Comparison of ENCODE assay signal across 9 cellular contexts in the genomic region with DNA sequence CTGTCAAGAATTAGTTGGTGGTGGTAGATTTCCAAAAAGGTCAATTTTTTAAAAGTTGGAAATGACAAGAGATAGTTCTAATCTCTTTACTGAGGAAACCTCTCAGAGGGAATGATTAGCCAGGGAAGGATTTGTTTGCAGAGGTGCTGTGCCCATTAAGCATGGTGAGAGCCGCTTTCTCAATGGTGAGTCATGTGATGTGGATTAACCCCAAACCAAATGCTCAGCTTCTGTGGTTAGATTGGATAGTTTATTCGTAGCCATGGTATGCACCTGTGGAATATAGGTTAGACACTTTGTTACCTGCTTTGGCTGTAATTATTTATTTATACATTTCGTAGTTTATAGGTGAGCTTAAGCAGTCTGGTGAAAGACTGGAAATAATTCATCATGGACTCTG. TPM values are rescaled to one million over a fixed set of nuclear protein-coding genes. Genes with fewer than 3 reads are reported as not detected.
A peak's percentile ranks its signal among the peaks of the same experiment; 100 is the strongest.
DNase-seq lines count a peak whose midpoint lies in the region; ATAC-seq, FAIRE-seq and TF ChIP-seq lines count a peak whose summit lies in the region.
"Had no signal": no experiment of that assay in that cellular context is flagged by ENCODE, and none has a peak within 500 bp of the region (broad histone marks: within the 10 kb centered on the region; RNA-seq: fewer than 3 reads in every experiment).

No MANE protein-coding gene starts in this region.

- peaks cover 18% of the 10 kb centered on the region for H3K36me3 Mint-ChIP-seq in neural crest cell (ENCODE audit: low read depth)

- no peaks in the 10 kb centered on the region for H3K27me3 Mint-ChIP-seq in neural crest cell (ENCODE audit: low read depth)

- H3K27ac ChIP-seq in ectodermal cell (ENCODE audit: insufficient read depth, low read depth, low read length, poor library complexity, severe bottlenecking) (peak overlapping the region; percentile 1), small intestine (ENCODE audit: low read depth in 1 of 2, low read length in 1 of 2) (no peak overlapping the region)

- no peaks in the 10 kb centered on the region for H3K27me3 ChIP-seq in ectodermal cell (ENCODE audit: control insufficient read depth, insufficient read depth, low read length, poor library complexity, severe bottlenecking)
- no peaks in the 10 kb centered on the region for H3K27me3 ChIP-seq in small intestine (ENCODE audit: control insufficient read depth in 2 of 2, insufficient read depth in 2 of 2, low read length in 2 of 2)

- 83 to 86% methylated on average over 3 of the region's 3 CpGs for WGBS in ectodermal cell, 2 experiments
- 41 to 52% (median 49%) methylated on average over 3 of the region's 3 CpGs for WGBS in small intestine, 3 donors

- ATAC-seq in left ventricle myocardium superior = no peak

- H3K27ac Mint-ChIP-seq in neural crest cell (ENCODE audit: unreplicated experiment) = no peak overlapping the region

- H3K4me1 Mint-ChIP-seq in neural crest cell = peaks cover 58% of the 10 kb centered on the region

- intact Hi-C loops in left ventricle myocardium superior (cut with micrococcal nuclease) (no loop called here), head of caudate nucleus (cut with DNase I) (no loop called here)

- H3K4me1 ChIP-seq in ectodermal cell (ENCODE audit: control insufficient read depth, insufficient read depth, low read length) = peaks cover 30% of the 10 kb centered on the region
- peaks cover 0 to 24% of the 10 kb centered on the region in 2 donors for H3K4me1 ChIP-seq in small intestine (ENCODE audit: control insufficient read depth in 2 of 2, insufficient read depth in 1 of 2, low read depth in 1 of 2, low read length in 1 of 2)

- TF ChIP-seq CTCF in NB4 (IDR thresholded peaks at IDR 0.05; ENCODE audit: low read depth, low read length) = no peak
- no peak for TF ChIP-seq CTCF in neural crest cell (conservative IDR thresholded peaks at IDR 0.05)

- H3K36me3 ChIP-seq in ectodermal cell (ENCODE audit: control insufficient read depth, insufficient read depth, low read length) (peaks cover 7% of the 10 kb centered on the region), small intestine (ENCODE audit: control insufficient read depth in 2 of 2, insufficient read depth in 2 of 2, low read length in 2 of 2) (peaks cover 0 to 13% of the 10 kb centered on the region in 2 donors)

- no peaks in the 10 kb centered on the region for H3K9me3 Mint-ChIP-seq in neural crest cell

- no peak for TF ChIP-seq POLR2A in NB4 (IDR thresholded peaks at IDR 0.05; ENCODE audit: extremely low read depth, insufficient read length)

- H3K9me3 ChIP-seq in ectodermal cell (ENCODE audit: control insufficient read depth, low read length) (no peaks in the 10 kb centered on the region), small intestine (ENCODE audit: control insufficient read depth, low read depth) (no peaks in the 10 kb centered on the region)

- FAIRE-seq in small intestine (lab: Jason Lieb, UNC) = no peak

- H3K4me3 Mint-ChIP-seq in neural crest cell = peak overlapping the region; percentile 41

- DNase-seq in EL (peak; percentile 71), NB4 (ENCODE audit: low read depth) (peak; percentile 71), neural crest cell (ENCODE audit: low read depth, low spot score) (no peak), small intestine (no peak), left ventricle myocardium superior (no peak), NCI-H1417 treated with DMSO at 0.1 percent for 48 hours (lab: John Stamatoyannopoulos, UW) (no peak), head of caudate nucleus (no peak)

- no peak overlapping the region for H3K4me3 ChIP-seq in NB4 (ENCODE audit: low read depth, low read length)
- H3K4me3 ChIP-seq in ectodermal cell (ENCODE audit: insufficient read depth, low read depth, low read length) = no peak overlapping the region
- H3K4me3 ChIP-seq in small intestine (ENCODE audit: low read depth in 1 of 2, low read length in 2 of 2) = no peak overlapping the region

RNA-seq across cellular contexts. Expression of a gene that starts 7.1 kb away (rescaled TPM):
- polyA plus RNA-seq in ectodermal cell (2013, experiment 1 of 4) = 538 TPM
- polyA plus RNA-seq in ectodermal cell (2013, experiment 2 of 4) = 488 TPM
- 267 TPM for polyA plus RNA-seq in ectodermal cell (2013, experiment 3 of 4)
- 313 TPM for polyA plus RNA-seq in ectodermal cell (2013, experiment 4 of 4)
- total RNA-seq in neural crest cell (493 and 498 TPM in 2 replicates), left ventricle myocardium superior (129 TPM)
- 100 to 1,000 TPM in 1 of 3 donors, 10 to 100 TPM in 2; 98.6 to 225 (median 99.4) TPM for polyA plus RNA-seq in small intestine

RNA-seq across cellular contexts. Expression of a gene that starts 38.8 kb away (rescaled TPM):
- polyA plus RNA-seq in ectodermal cell (2013, experiment 1 of 4) = 22.6 TPM
- polyA plus RNA-seq in ectodermal cell (2013, experiment 2 of 4) = 22.9 TPM
- 25.8 TPM for polyA plus RNA-seq in ectodermal cell (2013, experiment 3 of 4)
- polyA plus RNA-seq in ectodermal cell (2013, experiment 4 of 4) = 26.1 TPM
- 13.6 and 14.6 TPM in 2 replicates for total RNA-seq in neural crest cell
- polyA plus RNA-seq in small intestine = 10 to 100 TPM; 20.9 to 30.0 (median 28.0) TPM
- total RNA-seq in left ventricle myocardium superior = 97.0 TPM

RNA-seq across cellular contexts. Expression of a gene that starts 50.6 kb away (rescaled TPM):
- 1.9 TPM for polyA plus RNA-seq in ectodermal cell (2013, experiment 1 of 4)
- 2.5 TPM for polyA plus RNA-seq in ectodermal cell (2013, experiment 2 of 4)
- polyA plus RNA-seq in ectodermal cell (2013, experiment 3 of 4) = 1.7 TPM
- 2.2 TPM for polyA plus RNA-seq in ectodermal cell (2013, experiment 4 of 4)
- 0.21 and 0.55 TPM in 2 replicates for total RNA-seq in neural crest cell
- under 1 TPM; 0.45 to 0.81 (median 0.69) TPM for polyA plus RNA-seq in small intestine
- 0.59 TPM for total RNA-seq in left ventricle myocardium superior
- total RNA-seq: lung microvascular endothelial cell had no signal

Comparison
In these comparisons a context has a peak if more than half of its experiments do, and no peak if none do; other contexts are left out.
1. DNase-seq: peak in EL (single experiment) and NB4 (single experiment); none in neural crest cell (single experiment), small intestine (single experiment), left ventricle myocardium superior (single experiment), NCI-H1417 treated with DMSO at 0.1 percent for 48 hours (single experiment) and head of caudate nucleus (0 of 42).